Comparison of ENCODE assay signal across 8 cellular contexts in the genomic region with DNA sequence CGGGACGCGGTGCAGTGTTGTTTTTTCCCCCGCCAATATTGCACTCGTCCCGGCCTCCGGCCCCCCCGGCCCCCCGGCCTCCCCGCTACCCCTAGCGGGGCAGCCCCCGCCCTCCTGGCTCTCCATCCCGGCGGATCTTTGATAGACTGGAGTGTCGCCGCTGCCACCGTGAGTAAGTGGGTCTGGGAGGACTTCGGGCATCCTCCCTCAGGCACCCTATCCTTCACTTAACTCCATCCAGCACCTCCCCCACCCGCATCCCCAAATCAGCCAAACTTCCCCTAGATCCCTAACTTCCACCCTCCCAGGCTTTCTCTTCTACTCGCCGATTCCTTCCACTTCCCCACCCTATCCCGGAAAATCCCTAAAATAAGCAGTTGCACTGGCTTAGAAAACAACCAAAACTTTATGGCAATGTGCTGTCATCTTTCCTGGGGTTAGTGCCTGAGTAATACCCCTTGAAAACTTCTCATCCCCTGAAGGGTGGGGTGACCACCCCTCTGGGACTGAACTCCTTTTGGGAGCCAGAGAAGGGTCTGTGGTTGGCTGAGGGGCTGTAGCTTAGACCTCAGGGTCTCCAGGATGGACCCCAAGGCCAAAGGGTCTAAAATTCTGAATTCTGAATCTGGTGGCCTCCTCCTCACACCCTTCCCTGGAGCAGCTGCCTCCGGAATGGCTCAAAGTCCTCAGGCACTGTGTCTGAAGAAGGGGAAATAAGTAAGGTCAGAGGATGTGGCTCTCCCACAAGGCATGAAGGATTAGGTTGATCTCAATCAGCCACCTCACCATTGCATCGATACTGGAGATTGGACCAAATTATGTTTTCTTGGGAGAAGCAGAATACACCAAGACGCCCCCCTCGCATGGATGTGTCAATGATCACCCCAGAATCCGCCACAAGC. TPM values are rescaled to one million over a fixed set of nuclear protein-coding genes. Genes with fewer than 3 reads are reported as not detected.
DNase-seq lines count a peak whose midpoint lies in the region; TF ChIP-seq lines count a peak whose summit lies in the region.

No MANE protein-coding gene starts in this region.

- peak overlapping the region; percentile 87 for H3K9ac ChIP-seq in HUES6 (ENCODE audit: low read length)
- H3K9ac ChIP-seq in mesendoderm (ENCODE audit: low read length): peak overlapping the region; percentile 57

- no peaks in the 10 kb centered on the region for H3K79me1 ChIP-seq in mesendoderm (ENCODE audit: low read length)

- H4K5ac ChIP-seq in mesendoderm (ENCODE audit: low read length): no peak overlapping the region

- H2BK5ac ChIP-seq in mesendoderm (ENCODE audit: low read length): no peak overlapping the region

- H3K79me2 ChIP-seq in ACC112 (ENCODE audit: control insufficient read depth, insufficient read depth, low read length, unreplicated experiment): peaks cover 19% of the 10 kb centered on the region
- H3K79me2 ChIP-seq in mesendoderm (ENCODE audit: control insufficient read depth, insufficient read depth, low read length): peaks cover 13% of the 10 kb centered on the region

- peak overlapping the region; percentile 65 for H3K56ac ChIP-seq in mesendoderm (ENCODE audit: low read length)

- WGBS in mesendoderm (ENCODE audit: extremely low coverage, insufficient coverage, low lambda C conversion rate): no CpG with 5 or more reads among the region's 27 CpGs

- H3K4me2 ChIP-seq in mesendoderm (ENCODE audit: low read length): peak overlapping the region; percentile 57

- H2AK5ac ChIP-seq in mesendoderm (ENCODE audit: low read length): no peak overlapping the region

- peaks cover 13% of the 10 kb centered on the region; the same call in 1 of the 2 replicates for H3K36me3 ChIP-seq in ACC112 (ENCODE audit: insufficient read depth, low read length)
- peaks cover 37% of the 10 kb centered on the region for H3K36me3 ChIP-seq in HUES6 (ENCODE audit: control insufficient read depth, insufficient read depth, low read length)
- peaks cover 10% of the 10 kb centered on the region for H3K36me3 ChIP-seq in brain microvascular endothelial cell (replicated peaks)
- peaks cover 1% of the 10 kb centered on the region for H3K36me3 ChIP-seq in mesendoderm (ENCODE audit: control insufficient read depth, insufficient read depth, low read length)

- H4K8ac ChIP-seq in mesendoderm (ENCODE audit: low read depth, low read length): no peak overlapping the region

- H2BK15ac ChIP-seq in mesendoderm (replicated peaks; ENCODE audit: low read depth): no peak overlapping the region

- DNase-seq in brain microvascular endothelial cell (no peak), mesendoderm (no peak), GDM1 (lab: John Stamatoyannopoulos, UW) (no peak), NCI-H226 (no peak), NCI-H1694 (lab: John Stamatoyannopoulos, UW) (no peak)
- DNase-seq in stimulated activated CD4-positive, alpha-beta T cell treated with anti-CD3 and anti-CD28 coated beads, Interleukin-2, amount 100 ng/mL, for 24 hours: no peak

- peak overlapping the region; percentile 96 for H3K27ac ChIP-seq in ACC112 (ENCODE audit: low read depth, low read length)
- peak overlapping the region; percentile 86 for H3K27ac ChIP-seq in HUES6 (ENCODE audit: low read depth, low read length)
- no peak overlapping the region for H3K27ac ChIP-seq in brain microvascular endothelial cell
- peak overlapping the region; percentile 30 for H3K27ac ChIP-seq in mesendoderm (ENCODE audit: low read depth, low read length)

- H3K27me3 ChIP-seq in ACC112 (ENCODE audit: insufficient read depth, low read length) (no peaks in the 10 kb centered on the region), HUES6 (ENCODE audit: control insufficient read depth, insufficient read depth, low read length) (no peaks in the 10 kb centered on the region), brain microvascular endothelial cell (replicated peaks) (no peaks in the 10 kb centered on the region), mesendoderm (ENCODE audit: insufficient read depth, low read length, poor library complexity) (no peaks in the 10 kb centered on the region)

- TF ChIP-seq CTCF in brain microvascular endothelial cell (IDR thresholded peaks at IDR 0.05; ENCODE audit: low read depth, low read length, missing control alignments): no peak

- H3K9me3 ChIP-seq in HUES6 (ENCODE audit: control insufficient read depth, insufficient read depth, low read depth, low read length): no peaks in the 10 kb centered on the region

- H3K4me1 ChIP-seq in ACC112 (ENCODE audit: control insufficient read depth, insufficient read depth, low read length, unreplicated experiment) (peaks cover 26% of the 10 kb centered on the region), HUES6 (ENCODE audit: control insufficient read depth, insufficient read depth, low read length) (peaks cover 15% of the 10 kb centered on the region), mesendoderm (ENCODE audit: control insufficient read depth, low read depth, low read length) (peaks cover 5% of the 10 kb centered on the region)

- H3K4me3 ChIP-seq in ACC112 (ENCODE audit: low read depth, low read length) (peak overlapping the region; percentile 86), HUES6 (ENCODE audit: low read depth, low read length) (peak overlapping the region; percentile 76), brain microvascular endothelial cell (ENCODE audit: low read depth, low read length) (peak overlapping the region; percentile 63), mesendoderm (ENCODE audit: low read length) (peak overlapping the region; percentile 69)

- H2BK120ac ChIP-seq in mesendoderm (ENCODE audit: low read depth, low read length): no peak overlapping the region

- no peak overlapping the region for H2AFZ ChIP-seq in ACC112 (ENCODE audit: low read length, unreplicated experiment)

- in situ Hi-C loops in brain microvascular endothelial cell (cut with HindIII; ENCODE audit: low pct_ligation_motif_present, low sequenced_read_pairs): no loop called here

- H3K18ac ChIP-seq in mesendoderm (ENCODE audit: low read length): peak overlapping the region; percentile 57

- H3K4ac ChIP-seq in mesendoderm (ENCODE audit: low read depth, low read length): peak overlapping the region; percentile 42

- no peak overlapping the region for H3K23ac ChIP-seq in mesendoderm (ENCODE audit: low read length)

RNA-seq across cellular contexts. Expression of gene THBS3, which starts 12.2 kb away (rescaled TPM):
- 2.1 TPM for polyA plus RNA-seq in mesendoderm (2013, experiment 1 of 2)
- 2.4 TPM for polyA plus RNA-seq in mesendoderm (2013, experiment 2 of 2)

RNA-seq across cellular contexts. Expression of gene MTX1, which starts 13.0 kb away (rescaled TPM):
- polyA plus RNA-seq in mesendoderm (2013, experiment 1 of 2): 40.8 TPM
- polyA plus RNA-seq in mesendoderm (2013, experiment 2 of 2): 40.6 TPM

RNA-seq across cellular contexts. Expression of gene TRIM46, which starts 21.8 kb away (rescaled TPM):
- 1.8 TPM for polyA plus RNA-seq in mesendoderm (2013, experiment 1 of 2)
- polyA plus RNA-seq in mesendoderm (2013, experiment 2 of 2): 2.0 TPM

RNA-seq across cellular contexts. Expression of gene KRTCAP2, which starts 22.3 kb away (rescaled TPM):
- polyA plus RNA-seq in mesendoderm (2013, experiment 1 of 2): 196 TPM
- 199 TPM for polyA plus RNA-seq in mesendoderm (2013, experiment 2 of 2)

RNA-seq across cellular contexts. Expression of gene DPM3, which starts 55.1 kb away (rescaled TPM):
- 84.8 TPM for polyA plus RNA-seq in mesendoderm (2013, experiment 1 of 2)
- polyA plus RNA-seq in mesendoderm (2013, experiment 2 of 2): 79.1 TPM
